In genomic region chr5:61732376-61732775, GRCh38 we compare ENCODE assay signal across 13 cellular contexts.
DNase-seq lines count a peak whose midpoint lies in the region; TF ChIP-seq lines count a peak whose summit lies in the region.
"Had no signal": no experiment of that assay in that cellular context is flagged by ENCODE, and none has a peak within 500 bp of the region (broad histone marks: within the 10 kb centered on the region; RNA-seq: fewer than 3 reads in every experiment).

No MANE protein-coding gene starts in this region.

- peak overlapping the region in 58 of 59 donors; percentile 51 to 92 (median 81) for H3K27ac ChIP-seq in dorsolateral prefrontal cortex
- H3K27ac ChIP-seq in stomach: peak overlapping the region in 1 of 5 donors; percentile 24
- H3K27ac ChIP-seq in tibial artery: no peak overlapping the region
- H3K27ac ChIP-seq: skin epidermis, thyroid gland had no signal

- H3K4me1 ChIP-seq in stomach: peaks cover 0 to 10% (median 4%) of the 10 kb centered on the region in 4 donors
- H3K4me1 ChIP-seq in tibial artery: no peaks in the 10 kb centered on the region
- H3K4me1 ChIP-seq: thyroid gland had no signal

- peak overlapping the region; percentile 13 to 70 (median 52) for H3K4me3 ChIP-seq in dorsolateral prefrontal cortex
- peak overlapping the region in 3 of 4 donors; percentile 22 to 23 (median 22) for H3K4me3 ChIP-seq in stomach
- H3K4me3 ChIP-seq in tibial artery: no peak overlapping the region
- H3K4me3 ChIP-seq: skin epidermis, thyroid gland had no signal

- H3K9me3 ChIP-seq in stomach (no peaks in the 10 kb centered on the region), tibial artery (no peaks in the 10 kb centered on the region)
- H3K9me3 ChIP-seq: thyroid gland had no signal

- TF ChIP-seq POLR2A in stomach (IDR thresholded peaks at IDR 0.05): no peak

- H3K27me3 ChIP-seq in dorsolateral prefrontal cortex: no peaks in the 10 kb centered on the region
- peaks cover 0 to 17% (median 0%) of the 10 kb centered on the region in 3 donors for H3K27me3 ChIP-seq in stomach
- H3K27me3 ChIP-seq in tibial artery: peaks cover 0 to 6% of the 10 kb centered on the region in 2 donors
- H3K27me3 ChIP-seq: thyroid gland had no signal

- TF ChIP-seq CTCF in dorsolateral prefrontal cortex (IDR thresholded peaks at IDR 0.05 in 54 of 56, conservative IDR thresholded peaks at IDR 0.05 in 2 of 56; ENCODE audit: low read depth in 1 of 56, partially characterized antibody in 56 of 56): peak in 23 of 56 donors; percentile 6 to 31 (median 18)
- no peak for TF ChIP-seq CTCF in stomach (IDR thresholded peaks at IDR 0.05)
- no peak for TF ChIP-seq CTCF in tibial artery (IDR thresholded peaks at IDR 0.05)

- no peak for TF ChIP-seq EP300 in stomach (IDR thresholded peaks at IDR 0.05)

- H3K36me3 ChIP-seq in stomach (no peaks in the 10 kb centered on the region), tibial artery (no peaks in the 10 kb centered on the region)
- H3K36me3 ChIP-seq: thyroid gland had no signal

- intact Hi-C loops in dorsolateral prefrontal cortex (cut with DNase I): loop anchor here in 1 of 2 donors (5.0 kb wide), 3 partner anchors 55 to 85 kb away; no protein-coding TSS in a partner anchor
- intact Hi-C loops in stomach (cut with DNase I; ENCODE audit: low total_unique reads): no loop called here
- intact Hi-C loops in tibial artery (cut with DNase I; ENCODE audit: low total_unique reads): no loop called here

- peak; percentile 8 for DNase-seq in NCI-H69 (lab: John Stamatoyannopoulos, UW)
- peak; percentile 54 to 71 (median 66) for DNase-seq in dorsolateral prefrontal cortex
- peak; percentile 70 for DNase-seq in midbrain (lab: John Stamatoyannopoulos, UW)
- DNase-seq in stomach: no peak
- DNase-seq in tibial artery: no peak
- no peak for DNase-seq in CD1c-positive myeloid dendritic cell (ENCODE audit: extremely low spot score)
- no peak for DNase-seq in activated effector memory CD4-positive, alpha-beta T cell treated with Interleukin-2 at 50 U/mL for 16 hours
- DNase-seq: activated CD4-positive, alpha-beta T cell treated with anti-CD3 and anti-CD28 coated beads for 36 hours; activated T-cell treated with anti-CD3 and anti-CD28 coated beads, Interleukin-2, amount 50 U/mL, for 4 hours; GDM1; NCI-H2171 treated with DMSO at 0.1 percent for 48 hours had no signal

- WGBS in stomach, 5 donors: 35 to 52% (median 45%) methylated on average over 12 of the region's 12 CpGs

Comparison
In these comparisons a context has a peak if more than half of its experiments do, and no peak if none do; other contexts are left out.
1. DNase-seq: peak in NCI-H69 (single experiment), dorsolateral prefrontal cortex (10 of 10) and midbrain (single experiment); none in stomach (single experiment), tibial artery (0 of 2), CD1c-positive myeloid dendritic cell (single experiment) and activated effector memory CD4-positive, alpha-beta T cell treated with Interleukin-2 at 50 U/mL for 16 hours (single experiment).
2. H3K27ac ChIP-seq: peak in dorsolateral prefrontal cortex (58 of 59); none in tibial artery (0 of 2).
3. H3K4me3 ChIP-seq: peak in dorsolateral prefrontal cortex (59 of 59) and stomach (3 of 4); none in tibial artery (0 of 2).